14 cellular contexts compared by ENCODE assay signal in the genomic region with DNA sequence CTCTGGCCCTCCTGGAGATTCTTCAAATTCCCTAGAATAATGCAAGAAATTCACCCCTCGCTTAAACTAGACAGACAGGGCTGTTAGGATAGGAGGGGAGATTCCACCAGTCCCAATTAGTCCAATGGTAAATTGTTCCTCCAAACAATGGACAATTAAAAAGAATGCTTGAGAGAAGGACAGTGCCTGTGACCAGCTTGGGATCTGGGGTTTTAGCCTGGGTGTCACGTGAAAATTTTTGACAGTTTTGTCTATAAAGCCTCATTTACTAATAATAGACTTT.
DNase-seq lines count a peak whose midpoint lies in the region; ATAC-seq, FAIRE-seq and TF ChIP-seq lines count a peak whose summit lies in the region.
"Had no signal": no experiment of that assay in that cellular context is flagged by ENCODE, and none has a peak within 500 bp of the region (broad histone marks: within the 10 kb centered on the region; RNA-seq: fewer than 3 reads in every experiment).

No MANE protein-coding gene starts in this region.

- intact Hi-C loops in OCI-LY7 (cut with micrococcal nuclease; ENCODE audit: unreplicated experiment) (no loop called here), pancreas (cut with DNase I) (no loop called here), vagina (cut with DNase I) (no loop called here)

- 84 to 93% methylated on average over 2 of the region's 2 CpGs for WGBS in esophagus, 2 donors
- WGBS in pancreas, 2 donors, result 58 to 59% methylated on average over 2 of the region's 2 CpGs

- TF ChIP-seq CTCF in OCI-LY7 (conservative IDR thresholded peaks at IDR 0.05; ENCODE audit: low read length) (no peak), pancreas (IDR thresholded peaks at IDR 0.05) (no peak), vagina (IDR thresholded peaks at IDR 0.05) (no peak)

- H3K4me3 ChIP-seq in OCI-LY7 (ENCODE audit: low read depth, low read length, poor library complexity, severe bottlenecking) (no peak overlapping the region), esophagus (ENCODE audit: low read depth in 1 of 2, low read length in 2 of 2) (no peak overlapping the region), pancreas (no peak overlapping the region), vagina (no peak overlapping the region)
- H3K4me3 ChIP-seq: right atrium auricular region had no signal

- no TSS peak for BruUV-seq in OCI-LY7 (replicated peaks; lab: Mats Ljungman, UMichigan)

- CTCF ChIA-PET in OCI-LY7 (lab: Charles Lee; ENCODE audit: unreplicated experiment), result interaction anchor here (0.6 to 1.0 kb wide), 2 partner anchors 14 to 31 kb away, joined by 3 to 4 read pairs; no protein-coding TSS in a partner anchor

- no peaks in the 10 kb centered on the region for H3K9me2 ChIP-seq in OCI-LY7 (ENCODE audit: insufficient read depth, low read length)

- DNase-seq in OCI-LY7 (ENCODE audit: low spot score), result no peak
- DNase-seq in pancreas, result no peak
- no peak for DNase-seq in vagina (ENCODE audit: extremely low spot score in 2 of 2)
- no peak for DNase-seq in NCI-H1694 (lab: John Stamatoyannopoulos, UW)
- no peak for DNase-seq in NCI-H2107 treated with DMSO at 0.1 percent for 48 hours (lab: John Stamatoyannopoulos, UW; ENCODE audit: unreplicated experiment)
- DNase-seq: activated CD4-positive, alpha-beta T cell treated with anti-CD3 and anti-CD28 coated beads, Interleukin-2, amount 10 ng/mL, durations not matched to agents 7 days and 5 days; activated naive CD8-positive, alpha-beta T cell treated with anti-CD3 and anti-CD28 coated beads, Interleukin-2, amount 50 U/mL, for 24 hours; activated T-cell treated with anti-CD3 and anti-CD28 coated beads, Interleukin-2, amount 50 U/mL, for 4 hours; CD4-positive, alpha-beta T cell; naive B cell; SHP77 had no signal

- H3K4me1 ChIP-seq in OCI-LY7 (ENCODE audit: insufficient read depth, low read length, poor library complexity, severe bottlenecking) (peaks cover 22% of the 10 kb centered on the region), esophagus (ENCODE audit: control insufficient read depth in 2 of 2, insufficient read depth in 2 of 2, low read length in 1 of 2) (peaks cover 0 to 3% of the 10 kb centered on the region in 2 donors), pancreas (peaks cover 15 to 34% (median 25%) of the 10 kb centered on the region in 3 donors), vagina (peaks cover 22% of the 10 kb centered on the region)
- H3K4me1 ChIP-seq: right atrium auricular region had no signal

- H4K20me1 ChIP-seq in OCI-LY7 (ENCODE audit: insufficient read depth, low read length), result no peaks in the 10 kb centered on the region

- peak overlapping the region; percentile 79; the same call in 1 of the 2 replicates for H2AFZ ChIP-seq in OCI-LY7 (ENCODE audit: low read length)

- peak overlapping the region; percentile 37 for H3K4me2 ChIP-seq in OCI-LY7 (ENCODE audit: low read length)

- H3K36me3 ChIP-seq in OCI-LY7 (ENCODE audit: insufficient read depth, low read length), result no peaks in the 10 kb centered on the region
- H3K36me3 ChIP-seq in esophagus (ENCODE audit: control insufficient read depth in 2 of 2, insufficient read depth in 2 of 2, low read length in 1 of 2), result no peaks in the 10 kb centered on the region
- H3K36me3 ChIP-seq in pancreas, result no peaks in the 10 kb centered on the region
- no peaks in the 10 kb centered on the region for H3K36me3 ChIP-seq in vagina
- H3K36me3 ChIP-seq: right atrium auricular region had no signal

- ATAC-seq in pancreas, result peak in 3 of 4 donors; percentile 2 to 7 (median 4)
- ATAC-seq in GM18873 (IDR thresholded peaks at IDR 0.05; ENCODE audit: low FRiP score, unreplicated experiment), result no peak
- ATAC-seq: activated naive CD8-positive, alpha-beta T cell treated with anti-CD3 and anti-CD28 coated beads, Interleukin-2, amount 50 U/mL, for 24 hours; activated T-cell treated with anti-CD3 and anti-CD28 coated beads, Interleukin-2, amount 50 U/mL, for 4 hours had no signal

- POLR2A ChIA-PET in OCI-LY7 (lab: Charles Lee), result interaction anchor here (0.7 to 1.1 kb wide), 3 partner anchors 12 to 157 kb away, joined by 3 to 4 read pairs (median 4); no protein-coding TSS in a partner anchor

- TF ChIP-seq POLR2A in vagina (IDR thresholded peaks at IDR 0.05), result no peak

- H3K27me3 ChIP-seq in esophagus (ENCODE audit: control insufficient read depth in 1 of 2, insufficient read depth in 2 of 2, low read length in 2 of 2), result no peaks in the 10 kb centered on the region
- H3K27me3 ChIP-seq in pancreas, result no peaks in the 10 kb centered on the region
- no peaks in the 10 kb centered on the region for H3K27me3 ChIP-seq in vagina
- H3K27me3 ChIP-seq: right atrium auricular region had no signal

- no peak for FAIRE-seq in pancreas (lab: Jason Lieb, UNC)

- H3K27ac ChIP-seq in OCI-LY7 (ENCODE audit: low read depth, low read length, poor library complexity, severe bottlenecking) (peak overlapping the region; percentile 41), esophagus (ENCODE audit: low read depth in 2 of 2, low read length in 1 of 2) (peak overlapping the region; percentile 43 to 59), pancreas (peak overlapping the region; percentile 54 to 87 (median 72)), vagina (peak overlapping the region; percentile 4)
- H3K27ac ChIP-seq: right atrium auricular region had no signal

- H3K9me3 ChIP-seq in OCI-LY7 (ENCODE audit: low read length) (no peaks in the 10 kb centered on the region), esophagus (ENCODE audit: control insufficient read depth in 2 of 2, insufficient read depth in 1 of 2, low read depth in 1 of 2, low read length in 1 of 2) (no peaks in the 10 kb centered on the region), pancreas (no peaks in the 10 kb centered on the region), vagina (no peaks in the 10 kb centered on the region)

- no peaks in the 10 kb centered on the region for H3K79me2 ChIP-seq in OCI-LY7 (ENCODE audit: insufficient read depth, low read depth, low read length)

Comparison
In these comparisons a context has a peak if more than half of its experiments do, and no peak if none do; other contexts are left out.
1. H3K27ac ChIP-seq: peak in every context shown above with its lines; median percentile 72 in pancreas; 51 in esophagus; 41 in OCI-LY7; 4 in vagina.